Comparison of ENCODE assay signal across 15 cellular contexts in the genomic region with DNA sequence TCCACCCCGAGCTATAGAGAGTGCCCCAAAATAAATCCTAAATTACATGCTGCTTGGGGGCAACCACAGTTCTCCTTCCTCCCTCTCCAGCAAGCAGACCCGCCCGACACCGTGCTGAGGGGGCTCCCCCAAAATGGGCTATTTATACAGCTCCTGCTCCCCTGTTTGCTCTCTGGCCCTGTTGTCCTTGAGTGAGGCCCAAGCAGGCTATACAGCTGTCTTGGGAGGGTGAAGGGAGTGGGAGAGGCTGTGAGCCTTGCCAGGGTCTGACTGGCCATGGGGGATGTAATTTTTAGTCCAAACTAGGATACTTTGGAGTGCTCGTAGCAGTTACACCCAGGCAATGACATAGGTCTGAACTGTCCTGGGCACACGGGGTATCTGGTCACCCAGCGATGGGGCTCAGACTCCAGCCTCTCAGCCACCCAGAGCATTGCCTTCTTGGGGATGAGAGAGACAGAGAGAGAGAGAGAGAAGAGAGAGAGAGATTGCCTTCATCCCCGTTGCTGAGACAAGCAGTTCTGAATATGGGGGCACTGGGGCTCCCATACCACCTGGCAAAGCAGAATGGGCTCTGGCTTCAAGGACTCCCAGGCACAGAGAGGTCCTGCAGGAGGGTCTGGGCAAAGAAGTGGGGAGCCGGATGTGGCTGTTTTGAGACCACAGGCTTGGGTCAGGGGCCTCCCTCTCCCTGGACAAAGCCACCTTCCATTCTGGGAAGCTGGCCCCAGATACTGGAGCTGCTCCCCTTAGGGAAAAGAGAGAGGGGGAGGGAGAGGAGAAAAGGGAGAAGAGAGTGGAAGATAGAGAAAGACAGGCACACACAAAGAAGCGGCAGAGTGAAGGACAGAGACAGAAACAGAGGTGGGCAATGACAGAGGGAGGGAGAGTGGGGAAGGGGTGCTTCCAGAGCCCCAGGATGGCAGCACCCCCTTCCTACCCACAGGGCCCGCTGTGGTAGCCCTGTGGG. TPM values are rescaled to one million over a fixed set of nuclear protein-coding genes. Genes with fewer than 3 reads are reported as not detected.
DNase-seq lines count a peak whose midpoint lies in the region; ATAC-seq lines count a peak whose summit lies in the region.
"Had no signal": no experiment of that assay in that cellular context is flagged by ENCODE, and none has a peak within 500 bp of the region (broad histone marks: within the 10 kb centered on the region; RNA-seq: fewer than 3 reads in every experiment).

No MANE protein-coding gene starts in this region.

- no peaks in the 10 kb centered on the region for H3K9me3 Mint-ChIP-seq in activated naive CD8-positive, alpha-beta T cell treated with anti-CD3 and anti-CD28 coated beads for 36 hours
- H3K9me3 Mint-ChIP-seq: activated T-helper 1 cell treated with anti-CD3 and anti-CD28 coated beads, Interleukin-12 subunit alpha, Interleukin-12 subunit beta, Interleukin-2, Interleukin-4 antibody, amounts not matched to agents 30 ng/mL and 10 ng/mL and 1 ng/mL, durations not matched to agents 14 hours and 24 hours and 36 hours; natural killer cell treated with Interleukin-12 subunit alpha and Interleukin-12 subunit beta and Interleukin-15 and Interleukin-18, amount 100 ng/mL, for 72 hours had no signal

- ATAC-seq in sciatic nerve (no peak), GM21360 (IDR thresholded peaks at IDR 0.05; ENCODE audit: unreplicated experiment) (no peak), left colon (no peak)
- ATAC-seq: gastrocnemius medialis; HCT116; natural killer cell treated with Interleukin-12 subunit alpha and Interleukin-12 subunit beta and Interleukin-15 and Interleukin-18, amount 100 ng/mL, for 72 hours had no signal

- no CpG with 5 or more reads among the region's 11 CpGs for WGBS in iPS DF 6.9 (ENCODE audit: insufficient coverage, insufficient read length)

- H3K27ac ChIP-seq in iPS DF 6.9 (ENCODE audit: low read length) = no peak overlapping the region
- H3K27ac ChIP-seq: gastrocnemius medialis, left ventricle myocardium inferior had no signal

- H3K36me3 ChIP-seq in iPS DF 6.9 (ENCODE audit: control insufficient read depth, insufficient read depth, low read length) = no peaks in the 10 kb centered on the region
- H3K36me3 ChIP-seq: BE2C, gastrocnemius medialis, left ventricle myocardium inferior had no signal

- no peaks in the 10 kb centered on the region for H3K36me3 Mint-ChIP-seq in activated naive CD8-positive, alpha-beta T cell treated with anti-CD3 and anti-CD28 coated beads for 36 hours
- H3K36me3 Mint-ChIP-seq: natural killer cell treated with Interleukin-12 subunit alpha and Interleukin-12 subunit beta and Interleukin-15 and Interleukin-18, amount 100 ng/mL, for 72 hours had no signal

- no peak overlapping the region for H3K27ac Mint-ChIP-seq in activated naive CD8-positive, alpha-beta T cell treated with anti-CD3 and anti-CD28 coated beads for 36 hours
- H3K27ac Mint-ChIP-seq: activated T-helper 1 cell treated with anti-CD3 and anti-CD28 coated beads, Interleukin-12 subunit alpha, Interleukin-12 subunit beta, Interleukin-2, Interleukin-4 antibody, amounts not matched to agents 30 ng/mL and 10 ng/mL and 1 ng/mL, durations not matched to agents 14 hours and 24 hours and 36 hours; natural killer cell treated with Interleukin-12 subunit alpha and Interleukin-12 subunit beta and Interleukin-15 and Interleukin-18, amount 100 ng/mL, for 72 hours had no signal

- peak overlapping the region; percentile 1; the same call in 1 of the 2 replicates for H3K4me3 ChIP-seq in iPS DF 6.9 (ENCODE audit: low read length)
- H3K4me3 ChIP-seq: gastrocnemius medialis, left ventricle myocardium inferior had no signal

- H3K4me3 Mint-ChIP-seq in activated naive CD8-positive, alpha-beta T cell treated with anti-CD3 and anti-CD28 coated beads for 36 hours = no peak overlapping the region
- H3K4me3 Mint-ChIP-seq: activated T-helper 1 cell treated with anti-CD3 and anti-CD28 coated beads, Interleukin-12 subunit alpha, Interleukin-12 subunit beta, Interleukin-2, Interleukin-4 antibody, amounts not matched to agents 30 ng/mL and 10 ng/mL and 1 ng/mL, durations not matched to agents 14 hours and 24 hours and 36 hours; natural killer cell treated with Interleukin-12 subunit alpha and Interleukin-12 subunit beta and Interleukin-15 and Interleukin-18, amount 100 ng/mL, for 72 hours had no signal

- no peaks in the 10 kb centered on the region for H3K9me3 ChIP-seq in iPS DF 6.9 (ENCODE audit: control insufficient read depth, insufficient read depth, low read length)
- H3K9me3 ChIP-seq: BE2C, gastrocnemius medialis, left ventricle myocardium inferior had no signal

- intact Hi-C loops in sciatic nerve (cut with DNase I) = no loop called here
- intact Hi-C loops in left colon (cut with DNase I, micrococcal nuclease) = no loop called here

- no peaks in the 10 kb centered on the region for H3K27me3 Mint-ChIP-seq in activated naive CD8-positive, alpha-beta T cell treated with anti-CD3 and anti-CD28 coated beads for 36 hours

- no peaks in the 10 kb centered on the region for H3K4me1 Mint-ChIP-seq in activated naive CD8-positive, alpha-beta T cell treated with anti-CD3 and anti-CD28 coated beads for 36 hours

- H3K4me1 ChIP-seq in iPS DF 6.9 (ENCODE audit: control insufficient read depth, insufficient read depth, low read length) = peaks cover 9% of the 10 kb centered on the region
- H3K4me1 ChIP-seq: gastrocnemius medialis had no signal

- peak; percentile 38 for DNase-seq in D341Med (ENCODE audit: low spot score)
- peak; percentile 8 for DNase-seq in HuH-7 (ENCODE audit: low spot score)
- no peak for DNase-seq in iPS DF 6.9 (ENCODE audit: low read depth, low spot score)
- DNase-seq in sciatic nerve (ENCODE audit: low spot score) = peak; percentile 56
- DNase-seq in activated naive CD8-positive, alpha-beta T cell treated with anti-CD3 and anti-CD28 coated beads for 36 hours = no peak
- DNase-seq in left colon = no peak
- DNase-seq in NCI-H128 (lab: John Stamatoyannopoulos, UW; ENCODE audit: unreplicated experiment) = no peak
- DNase-seq: BE2C; effector memory CD4-positive, alpha-beta T cell; gastrocnemius medialis; left ventricle myocardium inferior had no signal

- H3K27me3 ChIP-seq in iPS DF 6.9 (ENCODE audit: control insufficient read depth, insufficient read depth, low read length) = no peaks in the 10 kb centered on the region
- H3K27me3 ChIP-seq: BE2C, gastrocnemius medialis had no signal

RNA-seq across cellular contexts. Expression of gene TMEM92, which starts 10.7 kb away (rescaled TPM):
- total RNA-seq in sciatic nerve = 0.53 TPM
- total RNA-seq in activated naive CD8-positive, alpha-beta T cell treated with anti-CD3 and anti-CD28 coated beads for 36 hours = not detected
- 1 to 10 TPM; 3.4 to 9.4 TPM for total RNA-seq in left colon
- total RNA-seq: gastrocnemius medialis; left ventricle myocardium inferior; natural killer cell treated with Interleukin-12 subunit alpha and Interleukin-12 subunit beta and Interleukin-15 and Interleukin-18, amount 100 ng/mL, for 72 hours had no signal

Comparison
In these comparisons a context has a peak if more than half of its experiments do, and no peak if none do; other contexts are left out.
1. DNase-seq: peak in D341Med (single experiment), HuH-7 (single experiment) and sciatic nerve (single experiment); none in iPS DF 6.9 (single experiment), activated naive CD8-positive, alpha-beta T cell treated with anti-CD3 and anti-CD28 coated beads for 36 hours (single experiment), left colon (0 of 2) and NCI-H128 (single experiment).